In genomic region chr20:50870572-50871161, GRCh38 we compare ENCODE assay signal across 3 cellular contexts.
TF ChIP-seq lines count a peak whose summit lies in the region.

No MANE protein-coding gene starts in this region.

TF ChIP-seq in Ishikawa, 13 proteins besides CTCF, POLR2A, EP300 and RAD21 (continued from another document):
- TF ChIP-seq REST (IDR thresholded peaks at IDR 0.05; ENCODE audit: low read depth): no peak
- no peak for TF ChIP-seq USF1 (IDR thresholded peaks at IDR 0.05)
- TF ChIP-seq ZBTB7A (IDR thresholded peaks at IDR 0.05; ENCODE audit: low read depth): 0 out of 2 replicates have a peak, but pooled peaks have one; percentile 28

TF ChIP-seq in HepG2, 621 proteins besides CTCF, POLR2A, EP300 and RAD21 (continued from another document and continues in another):
- TF ChIP-seq ZNF207 (IDR thresholded peaks at IDR 0.05; ENCODE audit: borderline replicate concordance) (no peak), TIGD3 (CRISPR knock-in tag; IDR thresholded peaks at IDR 0.05; ENCODE audit: borderline replicate concordance) (no peak), ZKSCAN8 (CRISPR knock-in tag; IDR thresholded peaks at IDR 0.05; ENCODE audit: borderline replicate concordance) (no peak), ARNT (IDR thresholded peaks at IDR 0.05) (no peak), ELF3 (CRISPR knock-in tag; IDR thresholded peaks at IDR 0.05) (no peak), SALL1 (CRISPR knock-in tag; IDR thresholded peaks at IDR 0.05) (peak; percentile 19; the same call in 1 of the 2 replicates), ZNF44 (CRISPR knock-in tag; IDR thresholded peaks at IDR 0.05) (no peak), EHMT2 (IDR thresholded peaks at IDR 0.05; ENCODE audit: borderline replicate concordance, low read depth, low read length) (no peak), ZNF687 (CRISPR knock-in tag; IDR thresholded peaks at IDR 0.05) (peak; percentile 49), MXD3 (CRISPR knock-in tag; IDR thresholded peaks at IDR 0.05) (peak; percentile 48; the same call in 1 of the 2 replicates), TEAD3 (CRISPR knock-in tag; optimal IDR thresholded peaks at IDR 0.05; ENCODE audit: borderline replicate concordance) (peak; percentile 69), DR1 (CRISPR knock-in tag; IDR thresholded peaks at IDR 0.05) (no peak), CCDC6 (CRISPR knock-in tag; IDR thresholded peaks at IDR 0.05) (no peak), ZNF777 (CRISPR knock-in tag; IDR thresholded peaks at IDR 0.05) (no peak), ATF5 (CRISPR knock-in tag; IDR thresholded peaks at IDR 0.05; ENCODE audit: low read depth) (no peak), CSRNP1 (CRISPR knock-in tag; IDR thresholded peaks at IDR 0.05) (no peak), ZNF446 (CRISPR knock-in tag; IDR thresholded peaks at IDR 0.05) (no peak), CREB1 (IDR thresholded peaks at IDR 0.05) (no peak), CREB1 (CRISPR knock-in tag; IDR thresholded peaks at IDR 0.05) (no peak)

TF ChIP-seq in SK-N-SH, 30 proteins besides CTCF, POLR2A, EP300 and RAD21 (continued from another document):
- no peak for TF ChIP-seq REST (IDR thresholded peaks at IDR 0.05; ENCODE audit: low read depth, low read length)
TF ChIP-seq in SK-N-SH: peak in this region for 0.
